In the genomic region with DNA sequence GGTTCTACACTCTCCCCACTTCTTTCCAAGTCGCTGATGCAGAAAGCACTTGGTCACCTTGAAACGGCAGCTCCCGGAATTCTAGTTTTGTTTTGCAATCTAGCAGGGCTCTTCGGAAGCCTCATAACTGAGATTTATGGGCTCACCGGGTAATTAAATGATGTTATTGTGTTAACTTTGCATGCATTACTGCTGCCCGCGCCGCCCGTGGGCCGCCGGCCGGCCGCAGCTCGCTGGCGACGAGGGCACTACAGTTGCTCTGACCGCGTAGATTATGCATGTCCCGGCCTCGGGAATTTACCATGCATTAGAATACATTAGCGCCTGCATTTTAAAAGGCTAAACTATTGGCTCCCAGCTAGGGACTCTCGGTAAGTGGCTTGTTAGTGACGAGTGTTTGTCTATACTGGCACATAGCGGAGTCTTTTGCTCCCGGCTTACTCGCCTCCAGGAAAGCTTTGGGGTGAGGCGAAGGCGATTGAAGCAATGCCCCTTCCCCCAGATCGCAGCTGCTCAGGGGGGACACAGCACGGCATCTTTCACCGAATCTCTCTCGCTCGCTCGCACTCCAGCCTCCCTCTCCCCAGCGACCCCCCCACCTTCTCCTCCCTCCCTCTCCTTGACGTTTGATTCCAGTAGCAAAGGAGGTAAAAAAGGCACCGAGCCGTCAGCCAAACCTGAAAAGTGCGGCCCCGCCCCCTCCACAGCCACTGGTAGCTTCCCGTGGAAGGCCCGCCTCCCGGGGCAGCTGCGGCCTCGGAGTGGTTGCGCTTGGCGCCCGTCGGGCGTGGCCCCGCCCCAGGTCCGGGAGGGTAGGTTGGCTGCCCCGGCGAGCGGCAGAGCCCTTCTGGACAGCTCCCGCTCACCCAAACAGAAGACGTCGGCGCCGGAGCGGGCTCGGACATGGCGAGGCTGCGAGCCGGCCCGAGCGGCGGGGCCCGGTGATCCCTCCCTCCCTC, we compare ENCODE assay signal across 8 cellular contexts. TPM values are rescaled to one million over a fixed set of nuclear protein-coding genes. Genes with fewer than 3 reads are reported as not detected.
DNase-seq lines count a peak whose midpoint lies in the region; ATAC-seq, FAIRE-seq and TF ChIP-seq lines count a peak whose summit lies in the region.

A gene (plus strand): TSS at position 839 of the 959 bp plus-strand sequence. CDS start 343 bp downstream, outside the sequence.

- no peak for TF ChIP-seq EP300 in H1 (IDR thresholded peaks at IDR 0.05; ENCODE audit: borderline replicate concordance in 1 of 2, low read depth in 2 of 2, low read length in 2 of 2)

- in situ Hi-C loops in GM13977 (cut with MboI; ENCODE audit: low pct_unique_long_range_greater_than_20kb, low sequenced_read_pairs, unreplicated experiment), result loop anchor here (25.0 kb wide), 1 partner anchor 573 kb away; no protein-coding TSS in a partner anchor

- peaks cover 1% of the 10 kb centered on the region for H3K9me3 Mint-ChIP-seq in memory B cell

- peak within 1 kb of the TSS; percentile 79 to 81 for H3K4me2 ChIP-seq in H1 (ENCODE audit: insufficient read depth in 1 of 2, low read depth in 2 of 2, low read length in 2 of 2)

- ATAC-seq in HG03460 (IDR thresholded peaks at IDR 0.05; ENCODE audit: unreplicated experiment), result peak; percentile 79
- peak; percentile 81 for ATAC-seq in memory B cell (ENCODE audit: low read depth)
- no peak for ATAC-seq in GM21528 (IDR thresholded peaks at IDR 0.05; ENCODE audit: low FRiP score, unreplicated experiment)

- H3K56ac ChIP-seq in H1 (replicated peaks; ENCODE audit: insufficient read length, low read depth, low read length), result no peak within 1 kb of the TSS

- 0 out of 2 replicates have a peak within 1 kb of the TSS, but pooled peaks have one; percentile 6 for H2AFZ ChIP-seq in H1 (ENCODE audit: low read length)

- no peak within 1 kb of the TSS for H2BK12ac ChIP-seq in H1 (ENCODE audit: low read depth, low read length)

- peaks cover 70 to 93% (median 84%) of the 10 kb centered on the region in 4 experiments for H3K27me3 ChIP-seq in H1 (replicated peaks in 1 of 4; ENCODE audit: control insufficient read depth in 3 of 4, extremely low read depth in 1 of 4, insufficient read depth in 3 of 4, low read length in 3 of 4)

- H4K91ac ChIP-seq in H1 (replicated peaks; ENCODE audit: insufficient read length, low read length), result no peak within 1 kb of the TSS

- no peak within 1 kb of the TSS; the same call in 1 of the 2 replicates for H2BK5ac ChIP-seq in H1 (ENCODE audit: low read depth, low read length)

- CTCF ChIA-PET in H1 (lab: Charles Lee; ENCODE audit: partially characterized antibody), result interaction anchor here (0.7 to 2.5 kb wide), 5 partner anchors 7 to 299 kb away, joined by 3 to 7 read pairs (median 4); no protein-coding TSS in a partner anchor

- no peak for TF ChIP-seq RAD21 in H1 (IDR thresholded peaks at IDR 0.05 in 1 of 2, conservative IDR thresholded peaks at IDR 0.05 in 1 of 2; ENCODE audit: low read depth in 2 of 2, low read length in 2 of 2)

- H3K4me1 ChIP-seq in H1 (replicated peaks in 1 of 4; ENCODE audit: control insufficient read depth in 3 of 4, insufficient read depth in 4 of 4, low read length in 3 of 4), result peaks cover 14 to 60% (median 36%) of the 10 kb centered on the region in 4 experiments

- no peak within 1 kb of the TSS for H2BK120ac ChIP-seq in H1 (replicated peaks; ENCODE audit: low read depth, low read length)

- no peak within 1 kb of the TSS for H3K9ac ChIP-seq in H1 (replicated peaks in 1 of 4; ENCODE audit: extremely low read depth in 1 of 4, low read depth in 3 of 4, low read length in 3 of 4)

- no peak for TF ChIP-seq POLR2A in H1 (IDR thresholded peaks at IDR 0.05; ENCODE audit: control extremely low read depth in 1 of 2, low read depth in 2 of 2, low read length in 2 of 2)

- H4K8ac ChIP-seq in H1 (ENCODE audit: extremely low read depth, insufficient read depth, low read length), result no peak within 1 kb of the TSS; the same call in 1 of the 2 replicates

- H3K23me2 ChIP-seq in H1 (ENCODE audit: low read depth, low read length), result peaks cover 25% of the 10 kb centered on the region

- 2% methylated on average over 26 of the region's 69 CpGs; no CpG with 5 or more reads in 1 of the 2 experiments for WGBS in H1 (ENCODE audit: extremely low coverage in 1 of 2, insufficient coverage in 1 of 2, insufficient read length in 1 of 2, insufficient replicate concordance in 2 of 2, low coverage in 1 of 2, low lambda C conversion rate in 2 of 2, missing lambda C conversion rate in 1 of 2), 2 experiments

- peaks cover 6% of the 10 kb centered on the region for H3K36me3 Mint-ChIP-seq in memory B cell

- peaks cover 17% of the 10 kb centered on the region for H3K4me1 Mint-ChIP-seq in memory B cell

- no peak within 1 kb of the TSS for H3K23ac ChIP-seq in H1 (ENCODE audit: insufficient read length)

- FAIRE-seq in H1 (lab: Jason Lieb, UNC), result peak; percentile 32

- peak within 1 kb of the TSS; percentile 74 for H3K4me3 Mint-ChIP-seq in memory B cell

- H3K27ac Mint-ChIP-seq in memory B cell, result peak within 1 kb of the TSS; percentile 77

- peaks cover 14 to 24% of the 10 kb centered on the region in 2 experiments for H4K20me1 ChIP-seq in H1 (replicated peaks in 1 of 2; ENCODE audit: control insufficient read depth in 1 of 2, insufficient read depth in 2 of 2, low read length in 2 of 2)

- H3K79me1 ChIP-seq in H1 (ENCODE audit: low read depth, low read length), result no peaks in the 10 kb centered on the region; the same call in 1 of the 2 replicates

- H3K18ac ChIP-seq in H1 (ENCODE audit: extremely low read depth, low read length), result peak within 1 kb of the TSS; percentile 60; the same call in 1 of the 2 replicates

- H3K27me3 Mint-ChIP-seq in memory B cell, result peaks cover 34% of the 10 kb centered on the region

- no peak within 1 kb of the TSS for H3K4ac ChIP-seq in H1 (replicated peaks; ENCODE audit: insufficient read length, low read depth, low read length)

- no peaks in the 10 kb centered on the region for H3K79me2 ChIP-seq in H1 (ENCODE audit: control insufficient read depth in 1 of 2, insufficient read depth in 2 of 2, low read length in 2 of 2)

- no peaks in the 10 kb centered on the region for H3K9me3 ChIP-seq in H1 (ENCODE audit: insufficient read depth in 2 of 2, low read depth in 1 of 2, low read length in 1 of 2)

- no peak within 1 kb of the TSS for H3K14ac ChIP-seq in H1 (ENCODE audit: insufficient read length)

- H3K4me3 ChIP-seq in H1 (ENCODE audit: extremely low read depth in 1 of 4, insufficient read depth in 2 of 4, low read depth in 3 of 4, low read length in 4 of 4), result peak within 1 kb of the TSS; percentile 54 to 68 (median 66)

- DNase-seq in GM13977 (ENCODE audit: low spot score), result peak; percentile 93
- DNase-seq in NCI-H82 (lab: John Stamatoyannopoulos, UW), result peak; percentile 97
- peak; percentile 16 to 30 for DNase-seq in activated CD8-positive, alpha-beta memory T cell treated with anti-CD3 and anti-CD28 coated beads for 1 hour (ENCODE audit: extremely low read depth in 1 of 2, low read depth in 1 of 2)
- peak; percentile 88 to 97 for DNase-seq in H1 (ENCODE audit: low read depth in 1 of 2, low spot score in 2 of 2)
- DNase-seq in memory B cell (ENCODE audit: low spot score in 2 of 2), result peak in 1 of 2 donors; percentile 49
- peak in 2 of 3 experiments; percentile 31 for DNase-seq in stimulated activated CD4-positive, alpha-beta T cell treated with anti-CD3 and anti-CD28 coated beads, TNF-alpha, amount 100 ng/mL, for 4 hours (ENCODE audit: low read depth in 3 of 3)

- POLR2A ChIA-PET in H1 (lab: Charles Lee; ENCODE audit: partially characterized antibody), result interaction anchor here (0.7 to 1.7 kb wide), 3 partner anchors 17 to 1835 kb away, joined by 3 to 6 read pairs (median 3); a partner anchor contains a TSS

- no peak within 1 kb of the TSS for H4K5ac ChIP-seq in H1 (ENCODE audit: insufficient read length, low read depth, low read length)

- H3K36me3 ChIP-seq in H1 (ENCODE audit: control insufficient read depth in 2 of 4, insufficient read depth in 4 of 4, low read length in 3 of 4), result peaks cover 0 to 8% (median 0%) of the 10 kb centered on the region in 4 experiments; a peak in 1 of 8 replicates

- H2BK20ac ChIP-seq in H1 (ENCODE audit: low read length), result 0 out of 2 replicates have a peak within 1 kb of the TSS, but pooled peaks have one; percentile 32

- H2BK15ac ChIP-seq in H1 (ENCODE audit: low read length), result peak within 1 kb of the TSS; percentile 61; the same call in 1 of the 2 replicates

- no peak within 1 kb of the TSS for H2AK5ac ChIP-seq in H1 (ENCODE audit: low read depth, low read length)

- TF ChIP-seq CTCF in GM13977 (IDR thresholded peaks at IDR 0.05; ENCODE audit: extremely low read depth, insufficient read depth, missing control alignments) (no peak), H1 (IDR thresholded peaks at IDR 0.05; ENCODE audit: control extremely low read depth in 1 of 3, insufficient read depth in 1 of 3, low read depth in 1 of 3, low read length in 3 of 3) (no peak)

- H3K27ac ChIP-seq in H1 (ENCODE audit: low read depth, low read length), result no peak within 1 kb of the TSS

TF ChIP-seq in H1, 55 proteins besides CTCF, POLR2A, EP300 and RAD21 (continues in another document):
- TF ChIP-seq POU5F1 (IDR thresholded peaks at IDR 0.05; ENCODE audit: low read depth, low read length) (no peak), SP4 (IDR thresholded peaks at IDR 0.05; ENCODE audit: low read length) (peak; percentile 96), TCF12 (IDR thresholded peaks at IDR 0.05; ENCODE audit: low read depth, low read length) (0 out of 2 replicates have a peak, but pooled peaks have one; percentile 1), SIX5 (IDR thresholded peaks at IDR 0.05; ENCODE audit: low read depth, low read length) (no peak), SUZ12 (IDR thresholded peaks at IDR 0.05; ENCODE audit: low read length) (peak; percentile 88), CHD1 (IDR thresholded peaks at IDR 0.05; ENCODE audit: low read depth, low read length) (no peak), RXRA (IDR thresholded peaks at IDR 0.05; ENCODE audit: insufficient read depth, low read depth, low read length) (no peak), SIN3A (conservative IDR thresholded peaks at IDR 0.05 in 1 of 2, IDR thresholded peaks at IDR 0.05 in 1 of 2; ENCODE audit: low read depth in 1 of 2, low read length in 2 of 2) (0 out of 4 replicates have a peak, but pooled peaks of 1 of the 2 experiments have one; percentile 41), JUND (IDR thresholded peaks at IDR 0.05; ENCODE audit: low read length) (no peak), KDM5A (IDR thresholded peaks at IDR 0.05; ENCODE audit: low read length) (no peak), POLR2AphosphoS5 (IDR thresholded peaks at IDR 0.05; ENCODE audit: low read depth, low read length) (no peak)

RNA-seq across cellular contexts. Expression of the gene that starts here (rescaled TPM):
- 1.9 and 3.3 TPM in 2 replicates for total RNA-seq in H1 (2021; fragmentation: NEBNext Ultra II Directional; extraction: Animal tissue kit (Norgen Biotek cat#: 25700))
- polyA plus RNA-seq in H1 (2011; rRNA removed), result 0.22 and 0.38 TPM in 2 replicates
- 0.26 TPM for polyA plus RNA-seq in H1 (2011; cell fraction: cytosol; rRNA removed)
- polyA plus RNA-seq in H1 (2011; cell fraction: nucleus; rRNA removed), result 0.63 TPM
- 0.40 to 0.98 TPM (median 0.74 TPM) in 4 replicates for polyA plus RNA-seq in H1 (2012, experiment 1 of 2)
- 0.03 TPM for polyA plus RNA-seq in H1 (2012, experiment 2 of 2)
- 1.1 TPM for polyA plus RNA-seq in H1 (2013, experiment 1 of 2)
- 0.92 TPM for polyA plus RNA-seq in H1 (2013, experiment 2 of 2)
- 1.3 and 3.5 TPM in 2 replicates for polyA minus RNA-seq in H1 (2011; rRNA and poly(A)+ RNA removed)
- polyA minus RNA-seq in H1 (2011; cell fraction: cytosol; rRNA and poly(A)+ RNA removed), result 1.5 TPM
- polyA minus RNA-seq in H1 (2011; cell fraction: nucleus; rRNA and poly(A)+ RNA removed), result 3.0 TPM
